2 cellular contexts compared by ENCODE assay signal in genomic region chr14:104743461-104744380, GRCh38.
TF ChIP-seq lines count a peak whose summit lies in the region.

No MANE protein-coding gene starts in this region.

TF ChIP-seq in SK-N-SH treated with all-trans-retinoic acid at 6 μM for 48 hours, 23 proteins besides CTCF, POLR2A, EP300 and RAD21:
- TF ChIP-seq PPARA (CRISPR knock-in tag; IDR thresholded peaks at IDR 0.05; ENCODE audit: borderline replicate concordance): no peak
- no peak for TF ChIP-seq PATZ1 (CRISPR knock-in tag; IDR thresholded peaks at IDR 0.05; ENCODE audit: borderline replicate concordance)
- no peak for TF ChIP-seq BACH2 (CRISPR knock-in tag; IDR thresholded peaks at IDR 0.05; ENCODE audit: borderline replicate concordance)
- no peak for TF ChIP-seq ZNF70 (CRISPR knock-in tag; IDR thresholded peaks at IDR 0.05)
- TF ChIP-seq ESRRG (CRISPR knock-in tag; IDR thresholded peaks at IDR 0.05): no peak
- no peak for TF ChIP-seq GLIS3 (CRISPR knock-in tag; IDR thresholded peaks at IDR 0.05)
- no peak for TF ChIP-seq ZNF8 (CRISPR knock-in tag; IDR thresholded peaks at IDR 0.05)
- no peak for TF ChIP-seq ZNF565 (CRISPR knock-in tag; conservative IDR thresholded peaks at IDR 0.05; ENCODE audit: low read depth)
- TF ChIP-seq ARNTL (CRISPR knock-in tag; IDR thresholded peaks at IDR 0.05; ENCODE audit: borderline replicate concordance, low read depth): no peak
- no peak for TF ChIP-seq CSRNP3 (CRISPR knock-in tag; IDR thresholded peaks at IDR 0.05)
- TF ChIP-seq ZFP30 (CRISPR knock-in tag; IDR thresholded peaks at IDR 0.05): no peak
- no peak for TF ChIP-seq TOX (CRISPR knock-in tag; IDR thresholded peaks at IDR 0.05; ENCODE audit: borderline replicate concordance)
- no peak for TF ChIP-seq POU6F1 (CRISPR knock-in tag; IDR thresholded peaks at IDR 0.05; ENCODE audit: borderline replicate concordance, low read depth)
- TF ChIP-seq ISL1 (CRISPR knock-in tag; IDR thresholded peaks at IDR 0.05): no peak
TF ChIP-seq in SK-N-SH treated with all-trans-retinoic acid at 6 μM for 48 hours: peak in this region for 0.

TF ChIP-seq in SK-N-SH, 30 proteins besides CTCF, POLR2A, EP300 and RAD21:
- no peak for TF ChIP-seq GATA2 (CRISPR knock-in tag; IDR thresholded peaks at IDR 0.05)
- TF ChIP-seq RXRA (IDR thresholded peaks at IDR 0.05; ENCODE audit: borderline replicate concordance, low read depth): no peak
- no peak for TF ChIP-seq TEAD4 (IDR thresholded peaks at IDR 0.05; ENCODE audit: borderline replicate concordance, insufficient read depth)
- no peak for TF ChIP-seq MXI1 (IDR thresholded peaks at IDR 0.05; ENCODE audit: low read depth, low read length)
- TF ChIP-seq ELF1 (IDR thresholded peaks at IDR 0.05): no peak
- TF ChIP-seq TAF1 (IDR thresholded peaks at IDR 0.05; ENCODE audit: borderline replicate concordance, low read depth, low read length): no peak
- no peak for TF ChIP-seq EZH2phosphoT487 (IDR thresholded peaks at IDR 0.05; ENCODE audit: borderline replicate concordance, low read depth)
- no peak for TF ChIP-seq MAX (IDR thresholded peaks at IDR 0.05; ENCODE audit: low read depth)
- TF ChIP-seq ZBTB33 (IDR thresholded peaks at IDR 0.05; ENCODE audit: borderline replicate concordance, low read depth): no peak
- TF ChIP-seq REST (IDR thresholded peaks at IDR 0.05; ENCODE audit: low read depth, low read length): no peak
- TF ChIP-seq YY1 (IDR thresholded peaks at IDR 0.05; ENCODE audit: low read depth): no peak
- TF ChIP-seq SMC3 (IDR thresholded peaks at IDR 0.05; ENCODE audit: low read depth, low read length): no peak
